ENCODE assay signal across 9 cellular contexts in the genomic region with DNA sequence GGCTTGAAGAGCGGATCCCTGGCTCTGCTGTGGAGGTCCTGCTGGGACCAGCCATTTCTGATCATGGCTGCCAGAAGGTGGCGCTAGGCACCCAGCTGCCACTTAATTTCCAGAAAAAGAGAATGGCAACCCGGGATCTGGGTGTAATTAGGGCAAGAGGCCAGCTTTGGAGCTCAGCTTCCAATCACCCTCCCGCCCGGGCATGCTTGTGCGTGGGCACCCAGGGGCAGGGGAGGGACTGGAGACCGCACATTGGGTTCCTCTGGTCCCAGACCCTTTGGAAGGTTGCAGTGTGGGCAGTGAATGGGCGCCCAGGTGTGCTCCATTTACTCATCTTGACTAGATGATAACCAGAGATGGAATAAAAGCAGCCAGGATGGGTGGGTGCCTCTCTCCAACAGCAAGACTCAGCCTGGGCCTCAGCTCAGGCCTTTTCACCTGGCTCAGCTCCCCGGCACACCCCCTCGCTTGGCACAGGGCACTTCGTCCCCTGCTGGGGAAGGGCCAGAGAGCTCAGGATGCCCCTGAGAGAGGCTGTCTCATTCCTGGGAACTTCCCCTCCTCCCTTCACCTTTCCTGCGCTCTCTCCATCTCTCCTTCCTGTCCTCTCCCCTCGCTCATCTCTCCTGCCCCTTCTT. TPM values are rescaled to one million over a fixed set of nuclear protein-coding genes. Genes with fewer than 3 reads are reported as not detected.
DNase-seq lines count a peak whose midpoint lies in the region; ATAC-seq, FAIRE-seq and TF ChIP-seq lines count a peak whose summit lies in the region.
"Had no signal": no experiment of that assay in that cellular context is flagged by ENCODE, and none has a peak within 500 bp of the region (broad histone marks: within the 10 kb centered on the region; RNA-seq: fewer than 3 reads in every experiment).

No MANE protein-coding gene starts in this region.

- no peaks in the 10 kb centered on the region for H3K4me1 ChIP-seq in Panc1 (ENCODE audit: control insufficient read depth, insufficient read depth, low read length)

- H3K4me3 ChIP-seq in Panc1 (ENCODE audit: low read depth in 2 of 2, low read length in 2 of 2) (no peak overlapping the region), brain microvascular endothelial cell (ENCODE audit: low read depth, low read length) (no peak overlapping the region)
- H3K4me3 ChIP-seq: SK-N-MC had no signal

- H3K4me1 Mint-ChIP-seq in HFFc6 (ENCODE audit: low read depth) = no peaks in the 10 kb centered on the region; the same call in none of the 2 replicates

- POLR2A ChIA-PET in Panc1 (lab: Charles Lee) = no interaction called here

- in situ Hi-C loops in Panc1 (cut with HindIII; ENCODE audit: low pct_unique_long_range_greater_than_20kb, low sequenced_read_pairs) = no loop called here
- in situ Hi-C loops in brain microvascular endothelial cell (cut with HindIII; ENCODE audit: low pct_ligation_motif_present, low sequenced_read_pairs) = no loop called here

- DNase-seq in D721Med (ENCODE audit: insufficient read length, low spot score) = peak; percentile 86
- DNase-seq in HFFc6 = peak; percentile 53
- DNase-seq in Panc1 (ENCODE audit: low read depth, low spot score) = no peak
- DNase-seq in brain microvascular endothelial cell = peak; percentile 48
- peak; percentile 86 for DNase-seq in islet precursor cell
- DNase-seq in stimulated activated CD4-positive, alpha-beta T cell treated with anti-CD3 and anti-CD28 coated beads, Interleukin-1b, Interleukin-23, amount 100 ng/mL, for 48 hours = peak; percentile 43
- no peak for DNase-seq in T1000 (lab: John Stamatoyannopoulos, UW)

- no peak overlapping the region for H3K4me3 Mint-ChIP-seq in HFFc6

- peaks cover 36% of the 10 kb centered on the region for H3K27me3 Mint-ChIP-seq in HFFc6 (ENCODE audit: insufficient read depth)

- ATAC-seq in Panc1 = peak; percentile 87
- no peak for ATAC-seq in GM19395 (IDR thresholded peaks at IDR 0.05; ENCODE audit: unreplicated experiment)

- no peaks in the 10 kb centered on the region for H3K9me3 Mint-ChIP-seq in HFFc6

- no peak overlapping the region for H3K27ac Mint-ChIP-seq in HFFc6

- no peak overlapping the region for H3K27ac ChIP-seq in Panc1 (ENCODE audit: low read length)
- no peak overlapping the region for H3K27ac ChIP-seq in brain microvascular endothelial cell

- CTCF ChIA-PET in Panc1 (lab: Charles Lee) = interaction anchor here (0.5 to 1.3 kb wide), 3 partner anchors 72 to 215 kb away, joined by 3 to 4 read pairs (median 4); no protein-coding TSS in a partner anchor

- intact Hi-C loops in Panc1 (cut with micrococcal nuclease; ENCODE audit: unreplicated experiment) = loop anchor here (2.0 to 10.0 kb wide), 3 partner anchors 72 to 270 kb away; partner anchors contain the start of gene COL13A1

- peak; percentile 89 for TF ChIP-seq CTCF in D721Med (IDR thresholded peaks at IDR 0.05; ENCODE audit: insufficient read depth, missing control alignments)
- peak; percentile 96 for TF ChIP-seq CTCF in HFFc6 (IDR thresholded peaks at IDR 0.05)
- peak; percentile 99 for TF ChIP-seq CTCF in Panc1 (IDR thresholded peaks at IDR 0.05)
- TF ChIP-seq CTCF in brain microvascular endothelial cell (IDR thresholded peaks at IDR 0.05; ENCODE audit: low read depth, low read length, missing control alignments) = peak; percentile 92

- H3K36me3 ChIP-seq in Panc1 (ENCODE audit: control insufficient read depth, insufficient read depth, low read length) = no peaks in the 10 kb centered on the region
- H3K36me3 ChIP-seq in brain microvascular endothelial cell (replicated peaks) = no peaks in the 10 kb centered on the region

- H3K36me3 Mint-ChIP-seq in HFFc6 (ENCODE audit: low read depth) = no peaks in the 10 kb centered on the region

- H3K9me3 ChIP-seq in Panc1 (ENCODE audit: control insufficient read depth, insufficient read depth, low read depth, low read length) = no peaks in the 10 kb centered on the region

- no peak for FAIRE-seq in D721Med (lab: Jason Lieb, UNC)

- BruUV-seq in Panc1 (replicated peaks; lab: Mats Ljungman, UMichigan) = no TSS peak

- no peaks in the 10 kb centered on the region for H3K27me3 ChIP-seq in Panc1 (ENCODE audit: control insufficient read depth, insufficient read depth, low read length)
- peaks cover 4% of the 10 kb centered on the region for H3K27me3 ChIP-seq in brain microvascular endothelial cell (replicated peaks)

RNA-seq across cellular contexts. Expression of gene FAM241B, which starts 14.7 kb away (rescaled TPM):
- total RNA-seq in HFFc6 (2021; fragmentation: NEBNext Ultra II Directional; extraction: Animal tissue kit (Norgen Biotek cat#: 25700)) = under 1 TPM in 4 of 6 experiments, not detected in 2; 0.20 to 0.43 (median 0.30) TPM
- total RNA-seq in Panc1 (2021; ENCODE audit: unreplicated experiment) = 29.1 TPM
- polyA plus RNA-seq in Panc1 (2012; ENCODE audit: insufficient read length) = 37.5 TPM

Comparison
In these comparisons a context has a peak if more than half of its experiments do, and no peak if none do; other contexts are left out.
1. DNase-seq: peak in D721Med (single experiment), HFFc6 (single experiment), brain microvascular endothelial cell (single experiment), islet precursor cell (single experiment) and stimulated activated CD4-positive, alpha-beta T cell treated with anti-CD3 and anti-CD28 coated beads, Interleukin-1b, Interleukin-23, amount 100 ng/mL, for 48 hours (single experiment); none in Panc1 (single experiment) and T1000 (single experiment).
2. RNA of gene FAM241B, which starts 14.7 kb away (total RNA-seq): 29.1 TPM in Panc1 (single experiment); 0.20 to 0.43 TPM in HFFc6; every median in the first group is over 10 times any median in the second.
3. Peak in every context shown above with its lines, with median percentiles within 50 percentile points of each other: CTCF ChIP-seq.